Comparison of ENCODE assay signal across 22 cellular contexts in genomic region chr9:136258786-136259516, GRCh38. TPM values are rescaled to one million over a fixed set of nuclear protein-coding genes. Genes with fewer than 3 reads are reported as not detected.
DNase-seq lines count a peak whose midpoint lies in the region; ATAC-seq, FAIRE-seq and TF ChIP-seq lines count a peak whose summit lies in the region.
"Had no signal": no experiment of that assay in that cellular context is flagged by ENCODE, and none has a peak within 500 bp of the region (broad histone marks: within the 10 kb centered on the region; RNA-seq: fewer than 3 reads in every experiment).

No MANE protein-coding gene starts in this region.

- intact Hi-C loops in kidney (cut with DNase I) = no loop called here
- intact Hi-C loops in activated naive CD4-positive, alpha-beta T cell treated with anti-CD3 and anti-CD28 coated beads for 36 hours (cut with micrococcal nuclease) = no loop called here

- ATAC-seq in GM18907 (IDR thresholded peaks at IDR 0.05; ENCODE audit: unreplicated experiment) = no peak

- H3K27ac ChIP-seq in BLaER1 treated with 17β-estradiol and CSF1 and Interleukin-3, amounts not matched to agents 10 nM and 100 nM = peak overlapping the region in 9 of 11 experiments; percentile 44 to 83 (median 77); a peak in 19 of 22 replicates
- peak overlapping the region; percentile 75 for H3K27ac ChIP-seq in WERI-Rb-1
- no peak overlapping the region for H3K27ac ChIP-seq in kidney (ENCODE audit: low read depth in 2 of 2, low read length in 2 of 2)
- H3K27ac ChIP-seq: C4-2B, HL-60 had no signal

- peaks cover 67 to 98% (median 91%) of the 10 kb centered on the region in 10 experiments for H3K4me1 ChIP-seq in BLaER1 treated with 17β-estradiol and CSF1 and Interleukin-3, amounts not matched to agents 10 nM and 100 nM
- H3K4me1 ChIP-seq in kidney (ENCODE audit: control insufficient read depth in 1 of 2, insufficient read depth in 1 of 2, low read depth in 1 of 2, low read length in 2 of 2) = no peaks in the 10 kb centered on the region

- H3K27me3 ChIP-seq in BLaER1 treated with 17β-estradiol and CSF1 and Interleukin-3, amounts not matched to agents 10 nM and 100 nM = peaks cover 0 to 36% (median 0%) of the 10 kb centered on the region in 11 experiments; a peak in 7 of 22 replicates
- H3K27me3 ChIP-seq in WERI-Rb-1 (ENCODE audit: insufficient read depth, low read depth, severe bottlenecking) = no peaks in the 10 kb centered on the region

- H3K27me3 Mint-ChIP-seq in activated naive CD4-positive, alpha-beta T cell treated with anti-CD3 and anti-CD28 coated beads for 36 hours (ENCODE audit: low read depth) = no peaks in the 10 kb centered on the region
- H3K27me3 Mint-ChIP-seq: B cell; CD4-positive, alpha-beta T cell had no signal

- no peaks in the 10 kb centered on the region for H3K4me1 Mint-ChIP-seq in activated naive CD4-positive, alpha-beta T cell treated with anti-CD3 and anti-CD28 coated beads for 36 hours (ENCODE audit: low read depth)
- H3K4me1 Mint-ChIP-seq: B cell had no signal

- H3K9ac ChIP-seq in BLaER1 treated with 17β-estradiol and CSF1 and Interleukin-3, amounts not matched to agents 10 nM and 100 nM = peak overlapping the region; percentile 48 to 81 (median 69); a peak in 19 of 22 replicates
- no peak overlapping the region for H3K9ac ChIP-seq in kidney (ENCODE audit: low read length in 2 of 2)

- peak overlapping the region; percentile 92 to 100 (median 97) for H3K4me2 ChIP-seq in BLaER1 treated with 17β-estradiol and CSF1 and Interleukin-3, amounts not matched to agents 10 nM and 100 nM

- CTCF ChIA-PET in activated naive CD4-positive, alpha-beta T cell treated with anti-CD3 and anti-CD28 coated beads for 36 hours (lab: Charles Lee) = no interaction called here

- H3K9me3 Mint-ChIP-seq in activated naive CD4-positive, alpha-beta T cell treated with anti-CD3 and anti-CD28 coated beads for 36 hours = no peaks in the 10 kb centered on the region
- H3K9me3 Mint-ChIP-seq: CD4-positive, alpha-beta T cell; H9; IgD-negative memory B cell had no signal

- no peak overlapping the region for H3K4me3 Mint-ChIP-seq in activated naive CD4-positive, alpha-beta T cell treated with anti-CD3 and anti-CD28 coated beads for 36 hours
- H3K4me3 Mint-ChIP-seq: B cell; CD4-positive, alpha-beta T cell; H9; IgD-negative memory B cell had no signal

- FAIRE-seq in kidney (lab: Jason Lieb, UNC) = no peak
- FAIRE-seq: GM12892, GM18507 had no signal

- no peaks in the 10 kb centered on the region for H3K36me3 Mint-ChIP-seq in activated naive CD4-positive, alpha-beta T cell treated with anti-CD3 and anti-CD28 coated beads for 36 hours (ENCODE audit: low read depth)
- H3K36me3 Mint-ChIP-seq: IgD-negative memory B cell had no signal

- H3K27ac Mint-ChIP-seq in activated naive CD4-positive, alpha-beta T cell treated with anti-CD3 and anti-CD28 coated beads for 36 hours = no peak overlapping the region
- H3K27ac Mint-ChIP-seq: B cell; CD4-positive, alpha-beta T cell; IgD-negative memory B cell had no signal

- peak overlapping the region; percentile 46 to 71 (median 63) for H3K4me3 ChIP-seq in BLaER1 treated with 17β-estradiol and CSF1 and Interleukin-3, amounts not matched to agents 10 nM and 100 nM
- H3K4me3 ChIP-seq in WERI-Rb-1 (ENCODE audit: low read depth, low read length) (peak overlapping the region; percentile 36), kidney (ENCODE audit: low read length in 2 of 2) (no peak overlapping the region)

- TF ChIP-seq CTCF in WERI-Rb-1 (IDR thresholded peaks at IDR 0.05; ENCODE audit: low read depth, low read length) (no peak), kidney (IDR thresholded peaks at IDR 0.05; ENCODE audit: borderline replicate concordance, extremely low read depth, insufficient read depth) (no peak)

- DNase-seq in NCI-H524 treated with DMSO at 0.1 percent for 48 hours (lab: John Stamatoyannopoulos, UW) (peak; percentile 41), WERI-Rb-1 (peak; percentile 92), kidney (peak; percentile 62), NCI-H1048 (lab: John Stamatoyannopoulos, UW) (no peak)
- no peak for DNase-seq in activated naive CD4-positive, alpha-beta T cell treated with anti-CD3 and anti-CD28 coated beads for 36 hours
- DNase-seq: CD4-positive, alpha-beta T cell; DMS153; DMS79; GOT3; H9; KBM-7 had no signal

- H4K20me1 ChIP-seq in BLaER1 treated with 17β-estradiol and CSF1 and Interleukin-3, amounts not matched to agents 10 nM and 100 nM = peaks cover 0 to 11% (median 0%) of the 10 kb centered on the region in 11 experiments; a peak in 2 of 22 replicates

- H3K36me3 ChIP-seq in BLaER1 treated with 17β-estradiol and CSF1 and Interleukin-3, amounts not matched to agents 10 nM and 100 nM = no peaks in the 10 kb centered on the region
- H3K36me3 ChIP-seq in WERI-Rb-1 = no peaks in the 10 kb centered on the region
- no peaks in the 10 kb centered on the region for H3K36me3 ChIP-seq in kidney (ENCODE audit: control insufficient read depth in 1 of 2, insufficient read depth in 2 of 2, low read length in 2 of 2)

- H3K9me3 ChIP-seq in BLaER1 treated with 17β-estradiol and CSF1 and Interleukin-3, amounts not matched to agents 10 nM and 100 nM (replicated peaks in 1 of 11) = no peaks in the 10 kb centered on the region
- H3K9me3 ChIP-seq in WERI-Rb-1 (ENCODE audit: severe bottlenecking) (no peaks in the 10 kb centered on the region), kidney (ENCODE audit: control insufficient read depth in 1 of 2, low read length in 2 of 2) (no peaks in the 10 kb centered on the region)

RNA-seq across cellular contexts. Expression of gene QSOX2, which starts 13.3 kb away (rescaled TPM):
- total RNA-seq in kidney = 10.1 TPM
- polyA plus RNA-seq in kidney (ENCODE audit: insufficient read depth, low read depth, low replicate concordance) = 4.0 TPM
- 10 to 100 TPM; 17.7 to 18.0 TPM for total RNA-seq in activated naive CD4-positive, alpha-beta T cell treated with anti-CD3 and anti-CD28 coated beads for 36 hours

RNA-seq across cellular contexts. Expression of gene CCDC187, which starts 44.9 kb away (rescaled TPM):
- total RNA-seq in kidney = 2.3 TPM
- 0.84 TPM for polyA plus RNA-seq in kidney (ENCODE audit: insufficient read depth, low read depth, low replicate concordance)
- total RNA-seq in activated naive CD4-positive, alpha-beta T cell treated with anti-CD3 and anti-CD28 coated beads for 36 hours = not detected
- total RNA-seq: CD4-positive, alpha-beta T cell; Daoy had no signal

RNA-seq across cellular contexts. Expression of gene LHX3, which starts 54.0 kb away (rescaled TPM):
- not detected for total RNA-seq in kidney
- not detected for polyA plus RNA-seq in kidney (ENCODE audit: insufficient read depth, low read depth, low replicate concordance)
- not detected for total RNA-seq in activated naive CD4-positive, alpha-beta T cell treated with anti-CD3 and anti-CD28 coated beads for 36 hours
- total RNA-seq: A172, Daoy, H9, HT1080 had no signal
- polyA plus RNA-seq: IgD-negative memory B cell had no signal

Comparison
In these comparisons a context has a peak if more than half of its experiments do, and no peak if none do; other contexts are left out.
1. H3K27ac ChIP-seq: peak in BLaER1 treated with 17β-estradiol and CSF1 and Interleukin-3, amounts not matched to agents 10 nM and 100 nM (9 of 11) and WERI-Rb-1 (single experiment); none in kidney (0 of 2).
2. H3K4me3 ChIP-seq: peak in BLaER1 treated with 17β-estradiol and CSF1 and Interleukin-3, amounts not matched to agents 10 nM and 100 nM (10 of 10) and WERI-Rb-1 (single experiment); none in kidney (0 of 2).
3. H3K9ac ChIP-seq: peak in BLaER1 treated with 17β-estradiol and CSF1 and Interleukin-3, amounts not matched to agents 10 nM and 100 nM (11 of 11); none in kidney (0 of 2).
4. DNase-seq: peak in NCI-H524 treated with DMSO at 0.1 percent for 48 hours (single experiment), WERI-Rb-1 (single experiment) and kidney (single experiment); none in activated naive CD4-positive, alpha-beta T cell treated with anti-CD3 and anti-CD28 coated beads for 36 hours (single experiment) and NCI-H1048 (single experiment).